29 cellular contexts compared by ENCODE assay signal in the genomic region with DNA sequence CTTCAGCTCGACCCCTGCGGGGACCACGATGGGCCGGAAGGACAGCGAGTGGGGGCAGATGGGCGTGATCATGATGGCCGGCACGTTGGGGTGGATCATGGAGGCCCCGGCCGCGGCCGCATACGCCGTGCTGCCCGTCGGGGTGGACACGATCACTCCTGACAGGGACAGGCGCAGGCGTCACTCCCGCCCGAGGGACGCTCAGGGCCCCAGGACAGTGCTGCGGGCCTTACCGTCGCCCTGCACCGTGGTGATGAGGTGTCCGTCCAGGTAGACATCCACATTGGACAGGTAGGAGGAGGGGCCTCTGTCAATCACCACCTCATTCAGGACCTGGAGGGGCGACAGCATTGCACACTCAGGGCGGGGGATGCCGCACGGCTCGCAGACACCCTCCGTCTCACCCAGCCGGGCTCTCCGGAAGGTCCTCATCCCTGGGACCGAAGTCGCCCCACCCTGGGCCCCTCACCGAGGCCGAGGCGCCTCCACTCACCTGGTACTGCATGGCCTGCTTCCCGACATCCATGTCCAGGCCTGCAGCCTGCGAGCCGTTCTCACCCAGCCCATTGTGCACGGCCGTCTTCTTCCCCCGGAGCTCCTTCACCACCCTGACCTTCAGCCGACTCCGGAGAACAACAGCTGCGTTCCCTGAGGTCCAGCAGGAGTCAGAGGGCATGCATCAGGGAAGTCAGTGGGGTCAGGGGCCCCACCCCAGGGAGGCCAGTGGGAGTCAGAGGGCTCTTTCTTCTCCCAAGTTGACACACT.
"Had no signal": no experiment of that assay in that cellular context is flagged by ENCODE, and none has a peak within 500 bp of the region (broad histone marks: within the 10 kb centered on the region; RNA-seq: fewer than 3 reads in every experiment).

No MANE protein-coding gene starts in this region.

- H3K36me3 Mint-ChIP-seq: activated naive CD8-positive, alpha-beta T cell had no signal

- H3K9me3 ChIP-seq: adrenal gland, ascending aorta, lower lobe of right lung, ovary, psoas muscle, right atrium auricular region, thyroid gland, upper lobe of right lung had no signal

- H3K9me3 Mint-ChIP-seq: activated CD4-positive, alpha-beta T cell treated with anti-CD3 and anti-CD28 coated beads, Interleukin-2, amount 10 ng/mL, durations not matched to agents 24 days and 14 days; activated CD8-positive, alpha-beta T cell treated with anti-CD3 and anti-CD28 coated beads for 36 hours; activated T-helper 1 cell treated with anti-CD3 and anti-CD28 coated beads, Interleukin-12 subunit alpha, Interleukin-12 subunit beta, Interleukin-2, Interleukin-4 antibody, amounts not matched to agents 30 ng/mL and 10 ng/mL and 1 ng/mL, durations not matched to agents 14 hours and 24 hours and 36 hours; naive thymus-derived CD4-positive, alpha-beta T cell; neural progenitor cell; stimulated activated naive CD8-positive, alpha-beta T cell treated with anti-CD3 and anti-CD28 coated beads, Interleukin-15, Interleukin-2, amounts not matched to agents 100 ng/mL and 50 ng/mL, for 24 hours had no signal

- H3K4me2 ChIP-seq: neural progenitor cell had no signal

- H3K4me1 ChIP-seq: ascending aorta, neural progenitor cell had no signal

- H3K27me3 ChIP-seq: adrenal gland, ascending aorta, brain microvascular endothelial cell, neural progenitor cell, ovary, right atrium auricular region, thyroid gland, upper lobe of right lung had no signal

- H3K27ac Mint-ChIP-seq: activated CD4-positive, alpha-beta T cell treated with anti-CD3 and anti-CD28 coated beads, Interleukin-2, amount 10 ng/mL, durations not matched to agents 24 days and 14 days; activated CD8-positive, alpha-beta memory T cell treated with anti-CD3 and anti-CD28 coated beads, Interleukin-2, amount 10 ng/mL, durations not matched to agents 7 days and 5 days; activated CD8-positive, alpha-beta T cell treated with anti-CD3 and anti-CD28 coated beads for 36 hours; activated naive CD8-positive, alpha-beta T cell; activated T-helper 1 cell treated with anti-CD3 and anti-CD28 coated beads, Interleukin-12 subunit alpha, Interleukin-12 subunit beta, Interleukin-2, Interleukin-4 antibody, amounts not matched to agents 30 ng/mL and 10 ng/mL and 1 ng/mL, durations not matched to agents 14 hours and 24 hours and 36 hours; naive thymus-derived CD4-positive, alpha-beta T cell; neural progenitor cell; stimulated activated naive CD8-positive, alpha-beta T cell treated with anti-CD3 and anti-CD28 coated beads, Interleukin-15, Interleukin-2, amounts not matched to agents 100 ng/mL and 50 ng/mL, for 24 hours had no signal

- H3K27me3 Mint-ChIP-seq: activated CD4-positive, alpha-beta T cell treated with anti-CD3 and anti-CD28 coated beads, Interleukin-2, amount 10 ng/mL, durations not matched to agents 24 days and 14 days; activated CD8-positive, alpha-beta memory T cell treated with anti-CD3 and anti-CD28 coated beads, Interleukin-2, amount 10 ng/mL, durations not matched to agents 7 days and 5 days; activated CD8-positive, alpha-beta T cell treated with anti-CD3 and anti-CD28 coated beads for 36 hours; activated naive CD8-positive, alpha-beta T cell; naive thymus-derived CD4-positive, alpha-beta T cell; stimulated activated naive CD8-positive, alpha-beta T cell treated with anti-CD3 and anti-CD28 coated beads, Interleukin-15, Interleukin-2, amounts not matched to agents 100 ng/mL and 50 ng/mL, for 24 hours had no signal

- FAIRE-seq: endothelial cell of umbilical vein had no signal

- H3K36me3 ChIP-seq: neural progenitor cell, ovary had no signal

- H2AFZ ChIP-seq: neural progenitor cell had no signal

- H3K4me3 ChIP-seq: adrenal gland, ascending aorta, lower lobe of right lung, neural progenitor cell, ovary, psoas muscle, right atrium auricular region, thyroid gland, upper lobe of right lung had no signal

- H3K27ac ChIP-seq: adrenal gland, ascending aorta, brain microvascular endothelial cell, lower lobe of right lung, neural progenitor cell, ovary, right atrium auricular region, thyroid gland, upper lobe of right lung had no signal

- DNase-seq: activated CD4-positive, alpha-beta T cell treated with anti-CD3 and anti-CD28 coated beads, Interleukin-2, amount 10 ng/mL, durations not matched to agents 24 days and 14 days; activated CD8-positive, alpha-beta memory T cell treated with anti-CD3 and anti-CD28 coated beads, Interleukin-2, amount 10 ng/mL, durations not matched to agents 7 days and 5 days; activated CD8-positive, alpha-beta T cell treated with anti-CD3 and anti-CD28 coated beads for 36 hours; activated gamma-delta T cell treated with Interleukin-2 at 50 U/mL for 16 hours; activated T-cell treated with anti-CD3 and anti-CD28 coated beads for 4 hours; brain microvascular endothelial cell; central memory CD4-positive, alpha-beta T cell; dermis blood vessel endothelial cell; effector CD8-positive, alpha-beta T cell; foreskin melanocyte; hypothalamus; left colon; lower lobe of right lung; naive thymus-derived CD4-positive, alpha-beta T cell; stimulated activated CD4-positive, alpha-beta T cell treated with anti-CD3 and anti-CD28 coated beads, Interleukin-12 subunit alpha, Interleukin-12 subunit beta, amount 100 ng/mL, for 4 hours; stimulated activated CD4-positive, alpha-beta T cell treated with anti-CD3 and anti-CD28 coated beads, Interleukin-1b, Interleukin-23, amount 100 ng/mL, for 48 hours; thyroid gland; upper lobe of right lung had no signal

- H3K4me1 Mint-ChIP-seq: activated CD4-positive, alpha-beta T cell treated with anti-CD3 and anti-CD28 coated beads, Interleukin-2, amount 10 ng/mL, durations not matched to agents 24 days and 14 days had no signal

- ATAC-seq: activated CD4-positive, CD25-positive, alpha-beta regulatory T cell treated with anti-CD3 and anti-CD28 coated beads, Interleukin-2, amount 50 U/mL, for 24 hours; activated CD8-positive, alpha-beta memory T cell treated with anti-CD3 and anti-CD28 coated beads, Interleukin-2, amount 10 ng/mL, durations not matched to agents 7 days and 5 days; activated CD8-positive, alpha-beta T cell treated with anti-CD3 and anti-CD28 coated beads for 36 hours; lower lobe of right lung; naive thymus-derived CD4-positive, alpha-beta T cell; upper lobe of right lung had no signal

- H3K4me3 Mint-ChIP-seq: activated CD4-positive, alpha-beta T cell treated with anti-CD3 and anti-CD28 coated beads, Interleukin-2, amount 10 ng/mL, durations not matched to agents 24 days and 14 days; activated CD8-positive, alpha-beta memory T cell treated with anti-CD3 and anti-CD28 coated beads, Interleukin-2, amount 10 ng/mL, durations not matched to agents 7 days and 5 days; activated CD8-positive, alpha-beta T cell treated with anti-CD3 and anti-CD28 coated beads for 36 hours; activated naive CD8-positive, alpha-beta T cell; activated T-helper 1 cell treated with anti-CD3 and anti-CD28 coated beads, Interleukin-12 subunit alpha, Interleukin-12 subunit beta, Interleukin-2, Interleukin-4 antibody, amounts not matched to agents 30 ng/mL and 10 ng/mL and 1 ng/mL, durations not matched to agents 14 hours and 24 hours and 36 hours; naive thymus-derived CD4-positive, alpha-beta T cell; neural progenitor cell; stimulated activated naive CD8-positive, alpha-beta T cell treated with anti-CD3 and anti-CD28 coated beads, Interleukin-15, Interleukin-2, amounts not matched to agents 100 ng/mL and 50 ng/mL, for 24 hours had no signal
